Comparison of ENCODE assay signal across 9 cellular contexts in genomic region chr1:168574234-168574633, GRCh38. TPM values are rescaled to one million over a fixed set of nuclear protein-coding genes. Genes with fewer than 3 reads are reported as not detected.
DNase-seq lines count a peak whose midpoint lies in the region; ATAC-seq, FAIRE-seq and TF ChIP-seq lines count a peak whose summit lies in the region.
"Not testable (repeated sequence)": the region's sequence is repeated elsewhere in the genome, so short reads cannot be mapped to it uniquely, and the experiment has no call there.
"Had no signal": no experiment of that assay in that cellular context is flagged by ENCODE, and none has a peak within 500 bp of the region (broad histone marks: within the 10 kb centered on the region; RNA-seq: fewer than 3 reads in every experiment).

No MANE protein-coding gene starts in this region.

- not testable (repeated sequence) for H3F3A ChIP-seq in Loucy (ENCODE audit: low read depth); PC-3 (ENCODE audit: low read length, unreplicated experiment)

- not testable (repeated sequence) for H3K4me3 ChIP-seq in Loucy (ENCODE audit: low read length, poor library complexity, severe bottlenecking); PC-3 (ENCODE audit: low read length); endothelial cell of umbilical vein (replicated peaks in 1 of 3; ENCODE audit: insufficient read depth in 1 of 3, low read depth in 1 of 3, low read length in 3 of 3); gastrocnemius medialis

- not testable (repeated sequence) for H3K27me3 ChIP-seq in Loucy (ENCODE audit: insufficient read depth, low read length, poor library complexity, severe bottlenecking); endothelial cell of umbilical vein (ENCODE audit: control insufficient read depth in 2 of 2, insufficient read depth in 2 of 2, low read length in 2 of 2); gastrocnemius medialis
- H3K27me3 ChIP-seq in PC-3 (ENCODE audit: low read length), result peaks cover 20% of the 10 kb centered on the region

- H3K4me3 Mint-ChIP-seq in activated T-helper 2 cell treated with anti-CD3 and anti-CD28 coated beads, Interferon-gamma antibody, Interleukin-2, Interleukin-4, amounts not matched to agents 10 μg/mL and 5 μg/mL and 100 μg/mL, durations not matched to agents 14 hours and 24 hours and 36 hours (ENCODE audit: low read depth), result not testable (repeated sequence)

- FAIRE-seq in endothelial cell of umbilical vein (lab: Jason Lieb, UNC), result peak; percentile 68

- CTCF ChIA-PET in PC-3 (lab: Charles Lee); endothelial cell of umbilical vein (lab: Charles Lee): not testable (repeated sequence)

- not testable (repeated sequence) for H3K79me2 ChIP-seq in Loucy (ENCODE audit: insufficient read depth, low read length); PC-3 (ENCODE audit: low read length); endothelial cell of umbilical vein (ENCODE audit: control insufficient read depth, insufficient read depth, low read length)

- not testable (repeated sequence) for H3K4me2 ChIP-seq in Loucy (ENCODE audit: low read depth, low read length, poor library complexity, severe bottlenecking); PC-3 (ENCODE audit: low read length); endothelial cell of umbilical vein (ENCODE audit: insufficient read depth, low read length)

- peaks cover 14% of the 10 kb centered on the region for H3K4me1 ChIP-seq in Loucy (ENCODE audit: insufficient read depth, low read length, poor library complexity, severe bottlenecking)
- not testable (repeated sequence) for H3K4me1 ChIP-seq in PC-3 (ENCODE audit: insufficient read depth, low read length); endothelial cell of umbilical vein (ENCODE audit: control insufficient read depth, extremely low read depth, insufficient read depth, low read length); gastrocnemius medialis

- H3K27me3 Mint-ChIP-seq in activated T-helper 2 cell treated with anti-CD3 and anti-CD28 coated beads, Interferon-gamma antibody, Interleukin-2, Interleukin-4, amounts not matched to agents 10 μg/mL and 5 μg/mL and 100 μg/mL, durations not matched to agents 14 hours and 24 hours and 36 hours (ENCODE audit: low read depth), result not testable (repeated sequence)

- not testable (repeated sequence) for H3K9me3 Mint-ChIP-seq in activated T-helper 2 cell treated with anti-CD3 and anti-CD28 coated beads, Interferon-gamma antibody, Interleukin-2, Interleukin-4, amounts not matched to agents 10 μg/mL and 5 μg/mL and 100 μg/mL, durations not matched to agents 14 hours and 24 hours and 36 hours

- not testable (repeated sequence) for BruUV-seq in PC-3 (replicated peaks; lab: Mats Ljungman, UMichigan); endothelial cell of umbilical vein (replicated peaks; lab: Mats Ljungman, UMichigan)

- not testable (repeated sequence) for H3K36me3 ChIP-seq in Loucy (ENCODE audit: insufficient read depth, low read length); PC-3 (ENCODE audit: low read depth, low read length); endothelial cell of umbilical vein (ENCODE audit: control insufficient read depth in 2 of 2, extremely low read depth in 1 of 2, insufficient read depth in 2 of 2, low read length in 2 of 2); gastrocnemius medialis

- H3K4me1 Mint-ChIP-seq in activated T-helper 2 cell treated with anti-CD3 and anti-CD28 coated beads, Interferon-gamma antibody, Interleukin-2, Interleukin-4, amounts not matched to agents 10 μg/mL and 5 μg/mL and 100 μg/mL, durations not matched to agents 14 hours and 24 hours and 36 hours (ENCODE audit: low read depth), result peaks cover 37% of the 10 kb centered on the region

- peaks cover 17% of the 10 kb centered on the region for H3K36me3 Mint-ChIP-seq in activated T-helper 2 cell treated with anti-CD3 and anti-CD28 coated beads, Interferon-gamma antibody, Interleukin-2, Interleukin-4, amounts not matched to agents 10 μg/mL and 5 μg/mL and 100 μg/mL, durations not matched to agents 14 hours and 24 hours and 36 hours (ENCODE audit: low read depth)

- TF ChIP-seq POLR2A in endothelial cell of umbilical vein (IDR thresholded peaks at IDR 0.05; ENCODE audit: low read depth, low read length); gastrocnemius medialis (IDR thresholded peaks at IDR 0.05): not testable (repeated sequence)

- H3K27ac Mint-ChIP-seq in activated T-helper 2 cell treated with anti-CD3 and anti-CD28 coated beads, Interferon-gamma antibody, Interleukin-2, Interleukin-4, amounts not matched to agents 10 μg/mL and 5 μg/mL and 100 μg/mL, durations not matched to agents 14 hours and 24 hours and 36 hours, result peak overlapping the region; percentile 3

- dilution Hi-C loops in endothelial cell of umbilical vein (cut with MboI; ENCODE audit: extremely low pct_ligation_motif_present, low sequenced_read_pairs), result not testable (repeated sequence)

- TF ChIP-seq CTCF in AG09319 (IDR thresholded peaks at IDR 0.05; ENCODE audit: low read depth, low read length), result peak; percentile 42
- TF ChIP-seq CTCF in GM12872 (IDR thresholded peaks at IDR 0.05; ENCODE audit: insufficient read depth, low read depth, low read length), result peak; percentile 42; the same call in 2 of the 3 replicates
- peak; percentile 57 for TF ChIP-seq CTCF in Loucy (conservative IDR thresholded peaks at IDR 0.05; ENCODE audit: low read length)
- TF ChIP-seq CTCF in PC-3 (conservative IDR thresholded peaks at IDR 0.05; ENCODE audit: low read depth, low read length), result peak; percentile 58
- TF ChIP-seq CTCF in endothelial cell of umbilical vein (IDR thresholded peaks at IDR 0.05; ENCODE audit: extremely low read depth in 1 of 2, insufficient read depth in 1 of 2, low read depth in 1 of 2, low read length in 2 of 2), result peak in 1 of 2 donors; percentile 22
- peak in 4 of 5 experiments; percentile 22 to 55 (median 47) for TF ChIP-seq CTCF in gastrocnemius medialis (IDR thresholded peaks at IDR 0.05 in 4 of 5, conservative IDR thresholded peaks at IDR 0.05 in 1 of 5)

- H3K9me1 ChIP-seq in endothelial cell of umbilical vein (replicated peaks; ENCODE audit: control insufficient read depth, extremely low read depth, insufficient read depth, low read length), result not testable (repeated sequence)

- H3K9me3 ChIP-seq in Loucy (ENCODE audit: insufficient read depth, low read depth, low read length); PC-3 (ENCODE audit: low read length); endothelial cell of umbilical vein (replicated peaks; ENCODE audit: control insufficient read depth, insufficient read depth, low read length); gastrocnemius medialis: not testable (repeated sequence)

- not testable (repeated sequence) for H3K9ac ChIP-seq in Loucy (ENCODE audit: low read depth, low read length, poor library complexity, severe bottlenecking); PC-3 (ENCODE audit: low read length); endothelial cell of umbilical vein (replicated peaks; ENCODE audit: extremely low read depth, insufficient read depth, low read length)

- peak; percentile 18 for DNase-seq in AG09319 (ENCODE audit: extremely low read depth, low read depth)
- DNase-seq in PC-3, result peak; percentile 72
- not testable (repeated sequence) for DNase-seq in activated T-helper 2 cell treated with anti-CD3 and anti-CD28 coated beads, Interferon-gamma antibody, Interleukin-2, Interleukin-4, amounts not matched to agents 10 μg/mL and 5 μg/mL and 100 μg/mL, durations not matched to agents 14 hours and 24 hours and 36 hours (ENCODE audit: low spot score); gastrocnemius medialis
- peak; percentile 12 for DNase-seq in endothelial cell of umbilical vein (ENCODE audit: low read depth, low spot score)
- peak in 1 of 2 donors; percentile 5 for DNase-seq in left colon

- POLR2A ChIA-PET in PC-3 (lab: Charles Lee; ENCODE audit: unreplicated experiment); endothelial cell of umbilical vein (lab: Charles Lee): not testable (repeated sequence)

- H2AFZ ChIP-seq in Loucy (ENCODE audit: low read length); PC-3 (ENCODE audit: low read length); endothelial cell of umbilical vein (ENCODE audit: low read depth, low read length): not testable (repeated sequence)

- not testable (repeated sequence) for H3K9me2 ChIP-seq in Loucy (replicated peaks; ENCODE audit: low read depth, low read length); PC-3 (replicated peaks; ENCODE audit: low read length)

- ATAC-seq in PC-3 (peak; percentile 88), left colon (peak; percentile 68), gastrocnemius medialis (peak; percentile 54 to 56)

- H3K27ac ChIP-seq in PC-3 (ENCODE audit: low read length); endothelial cell of umbilical vein (ENCODE audit: insufficient read depth, low read depth, low read length); gastrocnemius medialis: not testable (repeated sequence)

- H4K20me1 ChIP-seq in Loucy (ENCODE audit: insufficient read depth, low read length, poor library complexity, severe bottlenecking); PC-3 (ENCODE audit: low read length); endothelial cell of umbilical vein (replicated peaks; ENCODE audit: control insufficient read depth, extremely low read depth, insufficient read depth, low read length): not testable (repeated sequence)

- intact Hi-C loops in PC-3 (cut with micrococcal nuclease) (loop anchor here (1.0 kb wide), 2 partner anchors 134 to 232 kb away; no protein-coding TSS in a partner anchor), endothelial cell of umbilical vein (cut with micrococcal nuclease) (loop anchor here (1.0 to 2.0 kb wide), 3 partner anchors 135 to 339 kb away; no protein-coding TSS in a partner anchor), left colon (cut with DNase I, micrococcal nuclease) (loop anchor here in 1 of 2 donors (5.0 to 10.0 kb wide), 2 partner anchors 132 to 239 kb away; no protein-coding TSS in a partner anchor), gastrocnemius medialis (cut with DNase I; ENCODE audit: low total_unique reads) (loop anchor here (5.0 kb wide), 2 partner anchors 137 to 232 kb away; no protein-coding TSS in a partner anchor)
- intact Hi-C loops in activated T-helper 2 cell treated with anti-CD3 and anti-CD28 coated beads, Interferon-gamma antibody, Interleukin-2, Interleukin-4, amounts not matched to agents 10 μg/mL and 5 μg/mL and 100 μg/mL, durations not matched to agents 14 hours and 24 hours and 36 hours (cut with micrococcal nuclease), result loop anchor here (5.0 kb wide), 4 partner anchors 62 to 232 kb away; no protein-coding TSS in a partner anchor

- in situ Hi-C loops in gastrocnemius medialis (cut with MboI; ENCODE audit: low sequenced_read_pairs in 4 of 4), result loop anchor here in 3 of 4 donors (10.0 to 25.0 kb wide), 3 partner anchors 137 to 237 kb away; no protein-coding TSS in a partner anchor

RNA-seq across cellular contexts. Expression of gene XCL1, which starts 2.2 kb away (rescaled TPM):
- total RNA-seq in PC-3 (2014; rRNA removed) (not detected in 2 replicates), endothelial cell of umbilical vein (not detected in 2 replicates), left colon (under 1 TPM in 1 of 2 donors, not detected in 1; 0.24 TPM), gastrocnemius medialis (not detected)
- 75.2 and 76.2 TPM in 2 replicates for total RNA-seq in activated T-helper 2 cell treated with anti-CD3 and anti-CD28 coated beads, Interferon-gamma antibody, Interleukin-2, Interleukin-4, amounts not matched to agents 10 μg/mL and 5 μg/mL and 100 μg/mL, durations not matched to agents 14 hours and 24 hours and 36 hours
- polyA plus RNA-seq in endothelial cell of umbilical vein, result not detected in 2 replicates
- not detected in 2 replicates for polyA plus RNA-seq in endothelial cell of umbilical vein (2011; cell fraction: cytosol; rRNA removed)
- 0.10 TPM in 1 of 2 replicates, not detected in the other for polyA plus RNA-seq in endothelial cell of umbilical vein (2011; cell fraction: nucleus; rRNA removed)
- not detected in 2 replicates for polyA plus RNA-seq in endothelial cell of umbilical vein (2012)
- polyA minus RNA-seq in endothelial cell of umbilical vein, result not detected in 2 replicates
- polyA minus RNA-seq in endothelial cell of umbilical vein (2011; cell fraction: cytosol; rRNA and poly(A)+ RNA removed), result not detected
- polyA minus RNA-seq in endothelial cell of umbilical vein (2011; cell fraction: nucleus; rRNA and poly(A)+ RNA removed), result not detected in 2 replicates
- total RNA-seq: skeletal muscle tissue had no signal

RNA-seq across cellular contexts. Expression of gene XCL2, which starts 30.4 kb away (rescaled TPM):
- total RNA-seq in PC-3 (2014; rRNA removed) (not detected in 2 replicates), endothelial cell of umbilical vein (not detected in 2 replicates), left colon (under 1 TPM; 0.67 to 0.70 TPM), gastrocnemius medialis (1 to 10 TPM in 1 of 4 donors, not detected in 3; 1.5 TPM)
- total RNA-seq in activated T-helper 2 cell treated with anti-CD3 and anti-CD28 coated beads, Interferon-gamma antibody, Interleukin-2, Interleukin-4, amounts not matched to agents 10 μg/mL and 5 μg/mL and 100 μg/mL, durations not matched to agents 14 hours and 24 hours and 36 hours, result 208 and 211 TPM in 2 replicates
- not detected in 2 replicates for polyA plus RNA-seq in endothelial cell of umbilical vein
- not detected in 2 replicates for polyA plus RNA-seq in endothelial cell of umbilical vein (2011; cell fraction: cytosol; rRNA removed)
- not detected in 2 replicates for polyA plus RNA-seq in endothelial cell of umbilical vein (2011; cell fraction: nucleus; rRNA removed)
- not detected in 2 replicates for polyA plus RNA-seq in endothelial cell of umbilical vein (2012)
- polyA minus RNA-seq in endothelial cell of umbilical vein, result not detected in 2 replicates
- not detected for polyA minus RNA-seq in endothelial cell of umbilical vein (2011; cell fraction: cytosol; rRNA and poly(A)+ RNA removed)
- not detected in 2 replicates for polyA minus RNA-seq in endothelial cell of umbilical vein (2011; cell fraction: nucleus; rRNA and poly(A)+ RNA removed)
- total RNA-seq: skeletal muscle tissue had no signal

Comparison
In these comparisons a context has a peak if more than half of its experiments do, and no peak if none do; other contexts are left out.
1. RNA of gene XCL1, which starts 2.2 kb away (total RNA-seq): 75.2 to 76.2 TPM in activated T-helper 2 cell treated with anti-CD3 and anti-CD28 coated beads, Interferon-gamma antibody, Interleukin-2, Interleukin-4, amounts not matched to agents 10 μg/mL and 5 μg/mL and 100 μg/mL, durations not matched to agents 14 hours and 24 hours and 36 hours; 0.24 TPM in left colon, not detected in gastrocnemius medialis, not detected in PC-3 and not detected in endothelial cell of umbilical vein; every median in the first group is over 10 times any median in the second.
2. RNA of gene XCL2, which starts 30.4 kb away (total RNA-seq): 208 to 211 TPM in activated T-helper 2 cell treated with anti-CD3 and anti-CD28 coated beads, Interferon-gamma antibody, Interleukin-2, Interleukin-4, amounts not matched to agents 10 μg/mL and 5 μg/mL and 100 μg/mL, durations not matched to agents 14 hours and 24 hours and 36 hours; 0.67 to 0.70 TPM in left colon, not detected in PC-3, not detected in endothelial cell of umbilical vein and 1.5 TPM in gastrocnemius medialis; every median in the first group is over 10 times any median in the second.
3. Peak in every context shown above with its lines, with median percentiles within 50 percentile points of each other: ATAC-seq.